In the genomic region with DNA sequence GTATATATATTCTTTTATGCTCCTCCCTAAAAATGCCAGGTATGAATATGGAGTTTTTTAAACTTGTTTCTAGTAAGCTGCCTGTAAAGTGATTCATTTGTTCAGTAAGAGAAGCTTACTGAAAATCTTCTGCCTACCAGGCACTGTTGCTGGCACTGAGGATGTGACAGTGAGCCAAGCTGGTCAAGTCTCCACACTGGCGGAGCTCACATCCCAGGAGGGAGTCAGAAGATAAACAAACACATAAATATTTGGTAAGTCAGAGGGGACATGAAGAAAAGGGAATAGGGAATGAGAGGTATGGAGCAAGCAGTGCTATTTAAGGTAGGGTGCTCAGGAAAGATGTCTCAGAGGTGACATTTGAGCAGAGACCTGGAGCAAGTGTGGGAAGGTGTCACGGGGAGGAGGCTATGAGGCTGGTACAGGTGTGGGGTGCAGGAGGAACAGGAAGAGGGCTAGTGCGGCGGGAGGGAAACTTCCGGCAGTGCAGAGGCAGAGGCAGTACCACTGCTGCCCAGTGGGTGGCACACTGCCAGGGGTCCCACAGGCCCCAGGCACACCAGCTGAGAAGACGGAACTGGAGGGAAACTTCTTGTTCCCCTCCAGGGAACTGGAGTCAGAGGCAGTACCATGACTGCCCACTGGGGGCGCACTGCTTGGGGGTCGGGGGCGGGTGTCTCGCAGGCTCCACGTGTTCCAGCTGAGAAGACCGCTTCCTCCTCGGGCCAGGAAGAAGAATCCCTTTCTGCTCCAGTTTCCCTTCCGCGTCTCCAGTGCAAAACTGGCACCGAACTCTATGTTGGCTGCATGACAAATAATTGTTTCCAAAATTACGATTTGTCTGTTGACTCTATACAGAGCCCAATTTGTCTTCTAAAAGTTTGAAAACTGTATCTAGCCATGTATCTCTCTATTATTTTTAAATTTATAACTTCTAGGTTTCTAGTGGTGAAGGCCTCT, we compare ENCODE assay signal across 8 cellular contexts.
A peak's percentile ranks its signal among the peaks of the same experiment; 100 is the strongest.
DNase-seq lines count a peak whose midpoint lies in the region; ATAC-seq, FAIRE-seq and TF ChIP-seq lines count a peak whose summit lies in the region.

No MANE protein-coding gene starts in this region.

- H3K36me3 ChIP-seq in cardiac muscle cell: no peaks in the 10 kb centered on the region
- no peaks in the 10 kb centered on the region for H3K36me3 ChIP-seq in SU-DHL-6 (ENCODE audit: low read length)
- H3K36me3 ChIP-seq in kidney (ENCODE audit: control insufficient read depth in 1 of 2, insufficient read depth in 2 of 2, low read length in 2 of 2): no peaks in the 10 kb centered on the region

- peak in 1 of 2 donors; percentile 0 for DNase-seq in cardiac muscle cell (ENCODE audit: low read depth in 1 of 2, low spot score in 1 of 2)
- DNase-seq in left cardiac atrium: no peak
- no peak for DNase-seq in kidney
- DNase-seq in GF-D8 (lab: John Stamatoyannopoulos, UW): no peak
- DNase-seq in DMS153 (lab: John Stamatoyannopoulos, UW): no peak
- DNase-seq in nucleus accumbens (lab: John Stamatoyannopoulos, UW): no peak

- H3K9ac ChIP-seq in SU-DHL-6 (ENCODE audit: low read length) (no peak overlapping the region), kidney (ENCODE audit: low read length in 2 of 2) (no peak overlapping the region)

- TF ChIP-seq CTCF in cardiac muscle cell (IDR thresholded peaks at IDR 0.05; ENCODE audit: low read depth, low read length): peak; percentile 48
- peak; percentile 54 for TF ChIP-seq CTCF in SU-DHL-6 (IDR thresholded peaks at IDR 0.05; ENCODE audit: insufficient read depth, low read length, poor library complexity, severe bottlenecking)
- TF ChIP-seq CTCF in kidney (IDR thresholded peaks at IDR 0.05; ENCODE audit: borderline replicate concordance, extremely low read depth, insufficient read depth): peak; percentile 9

- H3K9me2 ChIP-seq in SU-DHL-6 (replicated peaks; ENCODE audit: insufficient read depth, low read length): no peaks in the 10 kb centered on the region

- no peaks in the 10 kb centered on the region for H4K20me1 ChIP-seq in SU-DHL-6 (ENCODE audit: low read depth, low read length)

- no peaks in the 10 kb centered on the region for H3K9me3 ChIP-seq in cardiac muscle cell (ENCODE audit: low read depth)
- H3K9me3 ChIP-seq in SU-DHL-6 (ENCODE audit: insufficient read depth, low read length): no peaks in the 10 kb centered on the region
- peaks cover 0 to 3% of the 10 kb centered on the region in 2 donors for H3K9me3 ChIP-seq in kidney (ENCODE audit: control insufficient read depth in 1 of 2, low read length in 2 of 2)

- ATAC-seq in left cardiac atrium (no peak), HG02852 (IDR thresholded peaks at IDR 0.05; ENCODE audit: unreplicated experiment) (peak; percentile 47)

- H3F3A ChIP-seq in SU-DHL-6 (ENCODE audit: insufficient read depth): 0 out of 2 replicates have a peak, but pooled peaks cover 4% of the 10 kb centered on the region

- H3K4me1 ChIP-seq in cardiac muscle cell (ENCODE audit: low read depth) (no peaks in the 10 kb centered on the region), kidney (ENCODE audit: control insufficient read depth in 1 of 2, insufficient read depth in 1 of 2, low read depth in 1 of 2, low read length in 2 of 2) (no peaks in the 10 kb centered on the region)

- H2AFZ ChIP-seq in SU-DHL-6 (ENCODE audit: low read depth, low read length, severe bottlenecking): no peak overlapping the region

- no peak for FAIRE-seq in kidney (lab: Jason Lieb, UNC)

- H3K4me3 ChIP-seq in cardiac muscle cell (no peak overlapping the region), SU-DHL-6 (ENCODE audit: insufficient read depth, low read length, poor library complexity, severe bottlenecking) (no peak overlapping the region), kidney (ENCODE audit: low read length in 2 of 2) (no peak overlapping the region)

- H3K27me3 ChIP-seq in cardiac muscle cell (no peaks in the 10 kb centered on the region), SU-DHL-6 (ENCODE audit: low read length) (no peaks in the 10 kb centered on the region)

- no peak overlapping the region for H3K4me2 ChIP-seq in SU-DHL-6 (ENCODE audit: low read depth, low read length, poor library complexity, severe bottlenecking)

- intact Hi-C loops in left cardiac atrium (cut with DNase I) (no loop called here), kidney (cut with DNase I) (no loop called here)

- no peak overlapping the region for H3K27ac ChIP-seq in cardiac muscle cell
- H3K27ac ChIP-seq in SU-DHL-6 (ENCODE audit: low read depth, low read length): no peak overlapping the region
- no peak overlapping the region for H3K27ac ChIP-seq in kidney (ENCODE audit: low read depth in 2 of 2, low read length in 2 of 2)

- H3K79me2 ChIP-seq in SU-DHL-6 (ENCODE audit: insufficient read depth, low read length): no peaks in the 10 kb centered on the region
